ENCODE assay signal across 28 cellular contexts in the genomic region with DNA sequence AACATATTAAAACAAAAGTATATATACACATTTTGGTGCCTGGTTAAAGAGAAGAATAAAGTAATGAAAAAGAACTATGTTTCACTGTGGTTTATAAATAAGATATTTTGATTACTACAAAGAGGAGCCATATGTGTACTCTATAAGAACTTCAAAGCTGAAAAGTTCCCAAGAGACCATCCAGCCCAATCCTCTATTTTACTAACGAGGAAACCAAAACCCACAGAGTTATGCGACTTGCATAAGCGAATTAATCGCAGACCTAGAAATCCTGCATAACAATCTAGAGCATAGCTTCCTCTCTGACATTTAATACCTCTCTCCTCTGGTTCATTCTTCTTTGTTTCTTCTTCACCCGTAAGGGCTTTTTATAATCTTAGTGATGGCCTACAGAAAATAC.
"Had no signal": no experiment of that assay in that cellular context is flagged by ENCODE, and none has a peak within 500 bp of the region (broad histone marks: within the 10 kb centered on the region; RNA-seq: fewer than 3 reads in every experiment).

No MANE protein-coding gene starts in this region.

- H3K9me3 Mint-ChIP-seq: activated CD4-positive, alpha-beta T cell treated with anti-CD3 and anti-CD28 coated beads, Interleukin-2, amount 10 ng/mL, durations not matched to agents 24 days and 14 days; activated naive CD4-positive, alpha-beta T cell treated with anti-CD3 and anti-CD28 coated beads, Interleukin-2, amount 50 U/mL, for 24 hours had no signal

- H3K27ac ChIP-seq: body of pancreas, cardiac muscle cell, heart left ventricle, left lung, lower lobe of right lung, spleen, suprapubic skin, tibial artery, upper lobe of right lung, WERI-Rb-1 had no signal

- DNase-seq: activated CD4-positive, alpha-beta memory T cell treated with anti-CD3 and anti-CD28 coated beads for 36 hours; activated CD4-positive, alpha-beta T cell treated with anti-CD3 and anti-CD28 coated beads, Interleukin-2, amount 10 ng/mL, durations not matched to agents 24 days and 14 days; activated CD8-positive, alpha-beta memory T cell treated with anti-CD3 and anti-CD28 coated beads, Interleukin-2, amount 50 U/mL, for 4 hours; activated naive CD8-positive, alpha-beta T cell treated with anti-CD3 and anti-CD28 coated beads, Interleukin-2, amount 50 U/mL, for 24 hours; activated T-cell treated with anti-CD3 and anti-CD28 coated beads, Interleukin-2, amount 50 U/mL, for 24 hours; anterior cingulate cortex; body of pancreas; cortex of kidney; foreskin fibroblast; heart left ventricle; left lung; lower lobe of right lung; mesenchymal stem cell; natural killer cell; posterior cingulate gyrus; right cardiac atrium; spleen; stimulated activated naive CD4-positive, alpha-beta T cell; T-helper 17 cell; T1000; tibial artery; upper lobe of right lung; WERI-Rb-1 had no signal

- H3K4me3 ChIP-seq: body of pancreas, cardiac muscle cell, heart left ventricle, left lung, lower lobe of right lung, spleen, suprapubic skin, tibial artery, upper lobe of right lung had no signal

- H3K4me1 Mint-ChIP-seq: activated CD4-positive, alpha-beta T cell treated with anti-CD3 and anti-CD28 coated beads, Interleukin-2, amount 10 ng/mL, durations not matched to agents 24 days and 14 days; activated naive CD4-positive, alpha-beta T cell treated with anti-CD3 and anti-CD28 coated beads, Interleukin-2, amount 50 U/mL, for 24 hours; activated naive CD8-positive, alpha-beta T cell treated with anti-CD3 and anti-CD28 coated beads, Interleukin-2, amount 50 U/mL, for 24 hours; natural killer cell; T-helper 17 cell had no signal

- ATAC-seq: activated CD4-positive, CD25-positive, alpha-beta regulatory T cell treated with anti-CD3 and anti-CD28 coated beads, Interleukin-2, amount 50 U/mL, for 24 hours; activated naive CD8-positive, alpha-beta T cell treated with anti-CD3 and anti-CD28 coated beads, Interleukin-2, amount 50 U/mL, for 24 hours; body of pancreas; heart left ventricle; left lung; lower lobe of right lung; natural killer cell; right cardiac atrium; T-helper 17 cell; upper lobe of right lung had no signal

- H3K36me3 ChIP-seq: cardiac muscle cell, heart left ventricle, left lung, lower lobe of right lung, spleen, suprapubic skin, tibial artery, upper lobe of right lung, WERI-Rb-1 had no signal

- H3K27ac Mint-ChIP-seq: activated CD4-positive, alpha-beta memory T cell treated with anti-CD3 and anti-CD28 coated beads for 36 hours; activated CD4-positive, alpha-beta T cell treated with anti-CD3 and anti-CD28 coated beads, Interleukin-2, amount 10 ng/mL, durations not matched to agents 24 days and 14 days; activated naive CD4-positive, alpha-beta T cell treated with anti-CD3 and anti-CD28 coated beads, Interleukin-2, amount 50 U/mL, for 24 hours; activated naive CD8-positive, alpha-beta T cell treated with anti-CD3 and anti-CD28 coated beads, Interleukin-2, amount 50 U/mL, for 24 hours; activated T-cell treated with anti-CD3 and anti-CD28 coated beads, Interleukin-2, amount 50 U/mL, for 24 hours; activated T-helper 2 cell treated with anti-CD3 and anti-CD28 coated beads, Interferon-gamma antibody, Interleukin-2, Interleukin-4, amounts not matched to agents 10 μg/mL and 5 μg/mL and 100 μg/mL, durations not matched to agents 14 hours and 24 hours and 36 hours; natural killer cell; T-helper 17 cell had no signal

- H3K4me1 ChIP-seq: body of pancreas, heart left ventricle, left lung, lower lobe of right lung, spleen, suprapubic skin, tibial artery, upper lobe of right lung had no signal

- H3K27me3 ChIP-seq: body of pancreas, cardiac muscle cell, heart left ventricle, left lung, spleen, suprapubic skin, tibial artery, upper lobe of right lung had no signal

- H3K9me3 ChIP-seq: body of pancreas, heart left ventricle, left lung, lower lobe of right lung, spleen, suprapubic skin, tibial artery, upper lobe of right lung had no signal

- H3K36me3 Mint-ChIP-seq: activated CD4-positive, alpha-beta memory T cell treated with anti-CD3 and anti-CD28 coated beads for 36 hours; activated naive CD4-positive, alpha-beta T cell treated with anti-CD3 and anti-CD28 coated beads, Interleukin-2, amount 50 U/mL, for 24 hours; natural killer cell had no signal

- H3K27me3 Mint-ChIP-seq: activated CD4-positive, alpha-beta memory T cell treated with anti-CD3 and anti-CD28 coated beads for 36 hours; activated CD4-positive, alpha-beta T cell treated with anti-CD3 and anti-CD28 coated beads, Interleukin-2, amount 10 ng/mL, durations not matched to agents 24 days and 14 days; activated naive CD4-positive, alpha-beta T cell treated with anti-CD3 and anti-CD28 coated beads, Interleukin-2, amount 50 U/mL, for 24 hours; activated naive CD8-positive, alpha-beta T cell treated with anti-CD3 and anti-CD28 coated beads, Interleukin-2, amount 50 U/mL, for 24 hours; activated T-cell treated with anti-CD3 and anti-CD28 coated beads, Interleukin-2, amount 50 U/mL, for 24 hours; T-helper 17 cell had no signal

- H3K4me3 Mint-ChIP-seq: activated CD4-positive, alpha-beta memory T cell treated with anti-CD3 and anti-CD28 coated beads for 36 hours; activated CD4-positive, alpha-beta T cell treated with anti-CD3 and anti-CD28 coated beads, Interleukin-2, amount 10 ng/mL, durations not matched to agents 24 days and 14 days; activated naive CD4-positive, alpha-beta T cell treated with anti-CD3 and anti-CD28 coated beads, Interleukin-2, amount 50 U/mL, for 24 hours; activated naive CD8-positive, alpha-beta T cell treated with anti-CD3 and anti-CD28 coated beads, Interleukin-2, amount 50 U/mL, for 24 hours; activated T-cell treated with anti-CD3 and anti-CD28 coated beads, Interleukin-2, amount 50 U/mL, for 24 hours; natural killer cell; T-helper 17 cell had no signal
